Comparison of ENCODE assay signal across 14 cellular contexts in genomic region chr1:6262570-6263420, GRCh38. TPM values are rescaled to one million over a fixed set of nuclear protein-coding genes. Genes with fewer than 3 reads are reported as not detected.
DNase-seq lines count a peak whose midpoint lies in the region; ATAC-seq and TF ChIP-seq lines count a peak whose summit lies in the region.
"Had no signal": no experiment of that assay in that cellular context is flagged by ENCODE, and none has a peak within 500 bp of the region (broad histone marks: within the 10 kb centered on the region; RNA-seq: fewer than 3 reads in every experiment).

No MANE protein-coding gene starts in this region.

- H3K27ac Mint-ChIP-seq in nephron = peak overlapping the region; percentile 20 to 88 (median 80)
- H3K27ac Mint-ChIP-seq: activated CD8-positive, alpha-beta T cell treated with anti-CD3 and anti-CD28 coated beads, Interleukin-2, amount 10 ng/mL, durations not matched to agents 7 days and 5 days had no signal

- WGBS in aorta, 2 donors = 51 to 57% methylated on average over 24 of the region's 24 CpGs

- CTCF ChIA-PET in RWPE1 (lab: Yijun Ruan, JAX) = interaction anchor here (0.6 kb wide), 2 partner anchors 19 to 142 kb away, joined by 3 to 5 read pairs; no protein-coding TSS in a partner anchor
- CTCF ChIA-PET in HEK293T (lab: Yijun Ruan, JAX) = interaction anchor here (0.6 kb wide), 2 partner anchors 16 to 137 kb away, joined by 3 to 4 read pairs; no protein-coding TSS in a partner anchor

- peaks cover 60% of the 10 kb centered on the region for H3K4me1 Mint-ChIP-seq in nephron

- no peaks in the 10 kb centered on the region for H3K27me3 ChIP-seq in aorta (ENCODE audit: control insufficient read depth in 1 of 2, insufficient read depth in 2 of 2, low read length in 1 of 2)

- H3K4me1 ChIP-seq in aorta (ENCODE audit: control insufficient read depth in 1 of 2, insufficient read depth in 2 of 2, low read length in 2 of 2) = no peaks in the 10 kb centered on the region

- in situ Hi-C loops in GM13976 (cut with MboI; ENCODE audit: low sequenced_read_pairs, unreplicated experiment) = no loop called here

- H3K4me3 ChIP-seq in fibroblast of villous mesenchyme (ENCODE audit: low read depth, low read length) (no peak overlapping the region), aorta (ENCODE audit: low read length in 2 of 2) (no peak overlapping the region)

- DNase-seq in RWPE1 (ENCODE audit: low spot score) (no peak), fibroblast of villous mesenchyme (ENCODE audit: low read depth) (peak; percentile 81), aorta (no peak), GM13976 (ENCODE audit: low spot score) (no peak), HEK293T (ENCODE audit: extremely low spot score) (no peak)
- no peak for DNase-seq in activated CD8-positive, alpha-beta memory T cell treated with anti-CD3 and anti-CD28 coated beads, Interleukin-2, amount 50 U/mL, for 48 hours
- DNase-seq: activated CD8-positive, alpha-beta T cell treated with anti-CD3 and anti-CD28 coated beads, Interleukin-2, amount 10 ng/mL, durations not matched to agents 7 days and 5 days; anterior cingulate cortex; GF-D8; MV-4-11 had no signal

- H3K27ac ChIP-seq in RWPE1 = peak overlapping the region; percentile 90
- H3K27ac ChIP-seq in aorta (ENCODE audit: low read depth in 1 of 2, low read length in 2 of 2) = no peak overlapping the region

- intact Hi-C loops in aorta (cut with DNase I) = no loop called here

- H3K36me3 ChIP-seq in aorta (ENCODE audit: control insufficient read depth in 1 of 2, insufficient read depth in 2 of 2, low read length in 1 of 2) = no peaks in the 10 kb centered on the region

- H3K9me3 Mint-ChIP-seq in nephron = no peaks in the 10 kb centered on the region

- peak overlapping the region; percentile 79 to 83 (median 83) for H3K4me3 Mint-ChIP-seq in nephron
- H3K4me3 Mint-ChIP-seq: activated CD8-positive, alpha-beta T cell treated with anti-CD3 and anti-CD28 coated beads, Interleukin-2, amount 10 ng/mL, durations not matched to agents 7 days and 5 days had no signal

- TF ChIP-seq CTCF in RWPE1 (conservative IDR thresholded peaks at IDR 0.05; ENCODE audit: low read depth) (no peak), fibroblast of villous mesenchyme (IDR thresholded peaks at IDR 0.05; ENCODE audit: insufficient read depth, low read depth, low read length) (no peak), nephron (IDR thresholded peaks at IDR 0.05; ENCODE audit: unreplicated experiment in 3 of 3) (no peak), GM13976 (IDR thresholded peaks at IDR 0.05; ENCODE audit: borderline replicate concordance, control extremely low read depth, extremely low read depth, insufficient read depth, missing control alignments) (no peak)

- peaks cover 9% of the 10 kb centered on the region for H3K27me3 Mint-ChIP-seq in nephron (ENCODE audit: low read depth)

- ATAC-seq in aorta (ENCODE audit: low FRiP score) = peak; percentile 24
- ATAC-seq: activated CD8-positive, alpha-beta T cell treated with anti-CD3 and anti-CD28 coated beads, Interleukin-2, amount 10 ng/mL, durations not matched to agents 7 days and 5 days had no signal

- POLR2A ChIA-PET in RWPE1 (lab: Yijun Ruan, JAX; ENCODE audit: low non-redundant PET) = no interaction called here
- POLR2A ChIA-PET in HEK293T (lab: Yijun Ruan, JAX) = no interaction called here

- H3K9me3 ChIP-seq in aorta (ENCODE audit: control insufficient read depth, low read length) = no peaks in the 10 kb centered on the region

- no peaks in the 10 kb centered on the region for H3K36me3 Mint-ChIP-seq in nephron (ENCODE audit: low read depth)

TF ChIP-seq in HEK293T, 16 proteins besides CTCF, POLR2A, EP300 and RAD21:
- no peak for TF ChIP-seq CTBP1 (IDR thresholded peaks at IDR 0.05; ENCODE audit: borderline replicate concordance)
- no peak for TF ChIP-seq SP1 (IDR thresholded peaks at IDR 0.05)
- no peak for TF ChIP-seq FOXM1 (IDR thresholded peaks at IDR 0.05; ENCODE audit: borderline replicate concordance)
- TF ChIP-seq L3MBTL2 (conservative IDR thresholded peaks at IDR 0.05) = no peak
- TF ChIP-seq NFRKB (IDR thresholded peaks at IDR 0.05) = no peak
- no peak for TF ChIP-seq ZNF384 (IDR thresholded peaks at IDR 0.05)
- TF ChIP-seq HDGF (IDR thresholded peaks at IDR 0.05; ENCODE audit: borderline replicate concordance) = no peak
- TF ChIP-seq FOXK2 (IDR thresholded peaks at IDR 0.05) = no peak
- TF ChIP-seq, protein P1, sequence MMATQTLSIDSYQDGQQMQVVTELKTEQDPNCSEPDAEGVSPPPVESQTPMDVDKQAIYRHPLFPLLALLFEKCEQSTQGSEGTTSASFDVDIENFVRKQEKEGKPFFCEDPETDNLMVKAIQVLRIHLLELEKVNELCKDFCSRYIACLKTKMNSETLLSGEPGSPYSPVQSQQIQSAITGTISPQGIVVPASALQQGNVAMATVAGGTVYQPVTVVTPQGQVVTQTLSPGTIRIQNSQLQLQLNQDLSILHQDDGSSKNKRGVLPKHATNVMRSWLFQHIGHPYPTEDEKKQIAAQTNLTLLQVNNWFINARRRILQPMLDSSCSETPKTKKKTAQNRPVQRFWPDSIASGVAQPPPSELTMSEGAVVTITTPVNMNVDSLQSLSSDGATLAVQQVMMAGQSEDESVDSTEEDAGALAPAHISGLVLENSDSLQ (IDR thresholded peaks at IDR 0.05) = no peak
- TF ChIP-seq ELF4 (IDR thresholded peaks at IDR 0.05) = no peak
- TF ChIP-seq BHLHE40 (IDR thresholded peaks at IDR 0.05; ENCODE audit: borderline replicate concordance) = no peak
- no peak for TF ChIP-seq TARDBP (IDR thresholded peaks at IDR 0.05)
- no peak for TF ChIP-seq SUZ12 (IDR thresholded peaks at IDR 0.05)
- TF ChIP-seq ARNT (IDR thresholded peaks at IDR 0.05) = no peak
- no peak for TF ChIP-seq LEF1 (IDR thresholded peaks at IDR 0.05; ENCODE audit: borderline replicate concordance)
- no peak for TF ChIP-seq FOXA1 (IDR thresholded peaks at IDR 0.05)

RNA-seq across cellular contexts. Expression of gene GPR153, which starts 1.9 kb away (rescaled TPM):
- 5.2 and 5.8 TPM in 2 replicates for total RNA-seq in fibroblast of villous mesenchyme
- 10 to 100 TPM in 1 of 2 donors, 1 to 10 TPM in 1; 4.5 to 17.0 TPM for total RNA-seq in aorta
- 1 to 10 TPM; 3.7 to 4.4 TPM for polyA plus RNA-seq in aorta

RNA-seq across cellular contexts. Expression of gene HES3, which starts 18.8 kb away (rescaled TPM):
- total RNA-seq in fibroblast of villous mesenchyme (not detected in 2 replicates), aorta (not detected)
- polyA plus RNA-seq in aorta = not detected
- total RNA-seq: activated CD8-positive, alpha-beta T cell treated with anti-CD3 and anti-CD28 coated beads, Interleukin-2, amount 10 ng/mL, durations not matched to agents 7 days and 5 days; dermis microvascular lymphatic vessel endothelial cell; mesenteric fat pad; osteocyte had no signal

RNA-seq across cellular contexts. Expression of gene ICMT, which starts 27.0 kb away (rescaled TPM):
- total RNA-seq in fibroblast of villous mesenchyme (64.1 and 99.7 TPM in 2 replicates), aorta (10 to 100 TPM; 49.7 to 55.8 TPM)
- polyA plus RNA-seq in aorta = 10 to 100 TPM; 21.2 to 30.8 TPM

RNA-seq across cellular contexts. Expression of gene RNF207, which starts 56.9 kb away (rescaled TPM):
- total RNA-seq in fibroblast of villous mesenchyme = 27.7 and 110 TPM in 2 replicates
- 10 to 100 TPM; 13.2 to 31.4 TPM for total RNA-seq in aorta
- polyA plus RNA-seq in aorta = 10 to 100 TPM in 1 of 2 donors, 1 to 10 TPM in 1; 1.5 to 15.8 TPM
